In genomic region chr3:109806929-109807328, GRCh38 we compare ENCODE assay signal across 8 cellular contexts.
A peak's percentile ranks its signal among the peaks of the same experiment; 100 is the strongest.
DNase-seq lines count a peak whose midpoint lies in the region; ATAC-seq and TF ChIP-seq lines count a peak whose summit lies in the region.

No MANE protein-coding gene starts in this region.

- peak in 1 of 2 donors; percentile 68 for ATAC-seq in upper lobe of left lung (ENCODE audit: low FRiP score in 2 of 2)

- H3K36me3 ChIP-seq in breast epithelium, result no peaks in the 10 kb centered on the region
- no peaks in the 10 kb centered on the region for H3K36me3 ChIP-seq in left ventricle myocardium inferior
- no peaks in the 10 kb centered on the region for H3K36me3 ChIP-seq in upper lobe of left lung
- no peaks in the 10 kb centered on the region for H3K36me3 ChIP-seq in osteoblast (ENCODE audit: insufficient read depth, low read length)

- intact Hi-C loops in MCF 10A (cut with micrococcal nuclease), result no loop called here
- intact Hi-C loops in breast epithelium (cut with DNase I; ENCODE audit: low total_unique reads), result no loop called here
- intact Hi-C loops in left ventricle myocardium inferior (cut with micrococcal nuclease), result no loop called here

- H3K4me1 ChIP-seq in breast epithelium, result no peaks in the 10 kb centered on the region
- H3K4me1 ChIP-seq in left ventricle myocardium inferior, result peaks cover 3% of the 10 kb centered on the region
- H3K4me1 ChIP-seq in upper lobe of left lung, result no peaks in the 10 kb centered on the region
- no peaks in the 10 kb centered on the region for H3K4me1 ChIP-seq in osteoblast (ENCODE audit: insufficient read depth, low read length)

- H3K9me3 ChIP-seq in breast epithelium (no peaks in the 10 kb centered on the region), left ventricle myocardium inferior (replicated peaks) (no peaks in the 10 kb centered on the region), upper lobe of left lung (no peaks in the 10 kb centered on the region), osteoblast (ENCODE audit: low read depth, low read length) (no peaks in the 10 kb centered on the region)

- TF ChIP-seq EP300 in upper lobe of left lung (IDR thresholded peaks at IDR 0.05), result peak in 2 of 4 donors; percentile 10 to 49

- H3K4me2 ChIP-seq in osteoblast (ENCODE audit: insufficient read depth, low read length), result no peak overlapping the region

- 33 to 34% methylated on average over 4 of the region's 4 CpGs for whole genome bisulfite sequencing in upper lobe of left lung, 2 donors

- H3K4me3 Mint-ChIP-seq in MCF 10A (ENCODE audit: unreplicated experiment) (no peak overlapping the region), mesothelial cell of epicardium (no peak overlapping the region)
- peak overlapping the region; percentile 66 for H3K4me3 Mint-ChIP-seq in activated CD4-positive, alpha-beta memory T cell treated with anti-CD3 and anti-CD28 coated beads, Interleukin-2, amount 10 ng/mL, durations not matched to agents 7 days and 5 days

- H3K4me3 ChIP-seq in breast epithelium, result no peak overlapping the region
- H3K4me3 ChIP-seq in left ventricle myocardium inferior, result no peak overlapping the region
- H3K4me3 ChIP-seq in upper lobe of left lung, result no peak overlapping the region
- no peak overlapping the region for H3K4me3 ChIP-seq in osteoblast (ENCODE audit: insufficient read depth, low read length)

- CTCF ChIA-PET in MCF 10A (lab: Yijun Ruan, JAX), result no interaction called here
- CTCF ChIA-PET in activated CD4-positive, alpha-beta memory T cell treated with anti-CD3 and anti-CD28 coated beads, Interleukin-2, amount 10 ng/mL, durations not matched to agents 7 days and 5 days (lab: Charles Lee), result no interaction called here

- H3K27ac Mint-ChIP-seq in MCF 10A (ENCODE audit: low read depth, unreplicated experiment) (no peak overlapping the region), mesothelial cell of epicardium (no peak overlapping the region)
- peak overlapping the region; percentile 90 for H3K27ac Mint-ChIP-seq in activated CD4-positive, alpha-beta memory T cell treated with anti-CD3 and anti-CD28 coated beads, Interleukin-2, amount 10 ng/mL, durations not matched to agents 7 days and 5 days

- no peaks in the 10 kb centered on the region for H4K20me1 ChIP-seq in osteoblast (ENCODE audit: insufficient read depth, low read length)

- no peaks in the 10 kb centered on the region for H3K4me1 Mint-ChIP-seq in MCF 10A (ENCODE audit: insufficient read depth, unreplicated experiment)
- H3K4me1 Mint-ChIP-seq in activated CD4-positive, alpha-beta memory T cell treated with anti-CD3 and anti-CD28 coated beads, Interleukin-2, amount 10 ng/mL, durations not matched to agents 7 days and 5 days, result peaks cover 34% of the 10 kb centered on the region
- H3K4me1 Mint-ChIP-seq in mesothelial cell of epicardium, result no peaks in the 10 kb centered on the region

- H3K9me3 Mint-ChIP-seq in MCF 10A (ENCODE audit: unreplicated experiment), result no peaks in the 10 kb centered on the region
- H3K9me3 Mint-ChIP-seq in activated CD4-positive, alpha-beta memory T cell treated with anti-CD3 and anti-CD28 coated beads, Interleukin-2, amount 10 ng/mL, durations not matched to agents 7 days and 5 days, result peaks cover 8% of the 10 kb centered on the region
- no peaks in the 10 kb centered on the region for H3K9me3 Mint-ChIP-seq in mesothelial cell of epicardium

- H3K27me3 ChIP-seq in breast epithelium (no peaks in the 10 kb centered on the region), left ventricle myocardium inferior (ENCODE audit: low read depth) (no peaks in the 10 kb centered on the region), upper lobe of left lung (no peaks in the 10 kb centered on the region), osteoblast (ENCODE audit: insufficient read depth, low read length) (no peaks in the 10 kb centered on the region)

- POLR2A ChIA-PET in MCF 10A (lab: Yijun Ruan, JAX), result interaction anchor here (0.6 kb wide), 1 partner anchor 11 kb away, joined by 3 read pairs; no protein-coding TSS in a partner anchor
- POLR2A ChIA-PET in activated CD4-positive, alpha-beta memory T cell treated with anti-CD3 and anti-CD28 coated beads, Interleukin-2, amount 10 ng/mL, durations not matched to agents 7 days and 5 days (lab: Charles Lee), result interaction anchor here (1.1 kb wide), 1 partner anchor 1741 kb away, joined by 3 read pairs; no protein-coding TSS in a partner anchor

- TF ChIP-seq POLR2A in breast epithelium (IDR thresholded peaks at IDR 0.05), result no peak
- no peak for TF ChIP-seq POLR2A in upper lobe of left lung (IDR thresholded peaks at IDR 0.05)

- H3K27me3 Mint-ChIP-seq in MCF 10A (ENCODE audit: insufficient read depth, unreplicated experiment), result no peaks in the 10 kb centered on the region
- peaks cover 11% of the 10 kb centered on the region for H3K27me3 Mint-ChIP-seq in activated CD4-positive, alpha-beta memory T cell treated with anti-CD3 and anti-CD28 coated beads, Interleukin-2, amount 10 ng/mL, durations not matched to agents 7 days and 5 days
- H3K27me3 Mint-ChIP-seq in mesothelial cell of epicardium (ENCODE audit: low read depth), result no peaks in the 10 kb centered on the region

- H3K79me2 ChIP-seq in osteoblast (ENCODE audit: insufficient read depth, low read length), result no peaks in the 10 kb centered on the region

- DNase-seq in MCF 10A (ENCODE audit: unreplicated experiment), result peak; percentile 20
- DNase-seq in breast epithelium (ENCODE audit: low spot score in 2 of 2), result no peak
- peak; percentile 95 for DNase-seq in HT1080 (ENCODE audit: low read depth)
- DNase-seq in activated CD4-positive, alpha-beta memory T cell treated with anti-CD3 and anti-CD28 coated beads, Interleukin-2, amount 10 ng/mL, durations not matched to agents 7 days and 5 days, result peak; percentile 41
- DNase-seq in left ventricle myocardium inferior, result no peak
- no peak for DNase-seq in upper lobe of left lung
- DNase-seq in osteoblast (ENCODE audit: insufficient read length, low spot score, missing footprints), result no peak
- no peak for DNase-seq in mesothelial cell of epicardium (ENCODE audit: low spot score in 2 of 2, unreplicated experiment in 2 of 2)

- H3K27ac ChIP-seq in breast epithelium, result no peak overlapping the region
- peak overlapping the region; percentile 11 for H3K27ac ChIP-seq in left ventricle myocardium inferior (replicated peaks)
- peak overlapping the region in 3 of 4 donors; percentile 25 to 40 (median 30) for H3K27ac ChIP-seq in upper lobe of left lung
- no peak overlapping the region for H3K27ac ChIP-seq in osteoblast (ENCODE audit: low read depth, low read length)

- no TSS peak for BruUV-seq in MCF 10A (replicated peaks; lab: Mats Ljungman, UMichigan)

- no peak overlapping the region for H2AFZ ChIP-seq in osteoblast (ENCODE audit: low read length)

- TF ChIP-seq CTCF in MCF 10A (IDR thresholded peaks at IDR 0.05; ENCODE audit: unreplicated experiment) (no peak), breast epithelium (IDR thresholded peaks at IDR 0.05) (no peak), left ventricle myocardium inferior (IDR thresholded peaks at IDR 0.05; ENCODE audit: borderline replicate concordance) (no peak), upper lobe of left lung (IDR thresholded peaks at IDR 0.05) (no peak), osteoblast (IDR thresholded peaks at IDR 0.05; ENCODE audit: extremely low read depth, low read depth, low read length) (no peak), mesothelial cell of epicardium (IDR thresholded peaks at IDR 0.05; ENCODE audit: unreplicated experiment) (no peak)

- H3K36me3 Mint-ChIP-seq in MCF 10A (ENCODE audit: insufficient read depth, unreplicated experiment) (no peaks in the 10 kb centered on the region), mesothelial cell of epicardium (no peaks in the 10 kb centered on the region)
- peaks cover 11% of the 10 kb centered on the region for H3K36me3 Mint-ChIP-seq in activated CD4-positive, alpha-beta memory T cell treated with anti-CD3 and anti-CD28 coated beads, Interleukin-2, amount 10 ng/mL, durations not matched to agents 7 days and 5 days (ENCODE audit: low read depth)

Comparison
In these comparisons a context has a peak if more than half of its experiments do, and no peak if none do; other contexts are left out.
1. DNase-seq: peak in MCF 10A (single experiment), HT1080 (single experiment) and activated CD4-positive, alpha-beta memory T cell treated with anti-CD3 and anti-CD28 coated beads, Interleukin-2, amount 10 ng/mL, durations not matched to agents 7 days and 5 days (single experiment); none in breast epithelium (0 of 2), left ventricle myocardium inferior (single experiment), upper lobe of left lung (0 of 2), osteoblast (single experiment) and mesothelial cell of epicardium (0 of 2).
2. H3K27ac ChIP-seq: peak in left ventricle myocardium inferior (single experiment) and upper lobe of left lung (3 of 4); none in breast epithelium (0 of 2) and osteoblast (single experiment).